In genomic region chr14:106491851-106492250, GRCh38 we compare ENCODE assay signal across 9 cellular contexts.
DNase-seq lines count a peak whose midpoint lies in the region; ATAC-seq and TF ChIP-seq lines count a peak whose summit lies in the region.
"Had no signal": no experiment of that assay in that cellular context is flagged by ENCODE, and none has a peak within 500 bp of the region (broad histone marks: within the 10 kb centered on the region; RNA-seq: fewer than 3 reads in every experiment).

No MANE protein-coding gene starts in this region.

- H3K4me1 ChIP-seq in SK-N-SH (ENCODE audit: control insufficient read depth in 1 of 2, insufficient read depth in 2 of 2, low read depth in 1 of 2, low read length in 1 of 2) (no peaks in the 10 kb centered on the region), RWPE2 (ENCODE audit: insufficient read depth, poor library complexity, severe bottlenecking) (no peaks in the 10 kb centered on the region)

- POLR2A ChIA-PET in SK-N-SH (lab: Yijun Ruan, JAX): no interaction called here

- in situ Hi-C loops in GM13977 (cut with MboI; ENCODE audit: low pct_unique_long_range_greater_than_20kb, low sequenced_read_pairs, unreplicated experiment): no loop called here

- H3K4me2 ChIP-seq in SK-N-SH: no peak overlapping the region

- no peaks in the 10 kb centered on the region for H3K27me3 ChIP-seq in SK-N-SH (ENCODE audit: insufficient read depth)
- peaks cover 6% of the 10 kb centered on the region for H3K27me3 ChIP-seq in RWPE2 (ENCODE audit: insufficient read depth, poor library complexity, severe bottlenecking)
- no peaks in the 10 kb centered on the region for H3K27me3 ChIP-seq in kidney epithelial cell (ENCODE audit: control insufficient read depth, insufficient read depth, low read length)

- H3K36me3 ChIP-seq in SK-N-SH (replicated peaks in 1 of 2; ENCODE audit: control insufficient read depth in 1 of 2, insufficient read depth in 2 of 2, low read length in 1 of 2): peaks cover 55 to 59% of the 10 kb centered on the region in 2 experiments
- H3K36me3 ChIP-seq in RWPE2 (ENCODE audit: low read depth): no peaks in the 10 kb centered on the region
- no peaks in the 10 kb centered on the region for H3K36me3 ChIP-seq in kidney epithelial cell (ENCODE audit: control insufficient read depth, insufficient read depth, low read length)

- H2AFZ ChIP-seq in SK-N-SH (ENCODE audit: low read depth): no peak overlapping the region

- ATAC-seq in SK-N-SH treated with all-trans-retinoic acid at 6 μM for 48 hours: no peak
- no peak for ATAC-seq in RWPE2 (ENCODE audit: low read depth)
- ATAC-seq in GM19455 (IDR thresholded peaks at IDR 0.05; ENCODE audit: unreplicated experiment): no peak
- ATAC-seq in GM21528 (IDR thresholded peaks at IDR 0.05; ENCODE audit: low FRiP score, unreplicated experiment): no peak

- no peak overlapping the region for H3K9ac ChIP-seq in SK-N-SH

- no peaks in the 10 kb centered on the region for H3K9me2 ChIP-seq in SK-N-SH

- TF ChIP-seq RAD21 in SK-N-SH (IDR thresholded peaks at IDR 0.05; ENCODE audit: low read length): no peak

- peaks cover 5% of the 10 kb centered on the region for H3F3A ChIP-seq in SK-N-SH (replicated peaks; ENCODE audit: insufficient read depth)

- H3K9me3 ChIP-seq in SK-N-SH (no peaks in the 10 kb centered on the region), RWPE2 (ENCODE audit: severe bottlenecking) (no peaks in the 10 kb centered on the region)

- no peak for TF ChIP-seq EP300 in SK-N-SH (IDR thresholded peaks at IDR 0.05; ENCODE audit: borderline replicate concordance in 1 of 2, low read depth in 1 of 2, low read length in 1 of 2)

- H3K4me3 ChIP-seq in SK-N-SH (ENCODE audit: low read depth in 2 of 2, low read length in 1 of 2): no peak overlapping the region
- H3K4me3 ChIP-seq in RWPE2 (ENCODE audit: severe bottlenecking): no peak overlapping the region
- no peak overlapping the region for H3K4me3 ChIP-seq in kidney epithelial cell (ENCODE audit: low read depth, low read length)

- no peak overlapping the region for H3K27ac ChIP-seq in SK-N-SH (ENCODE audit: low read depth in 2 of 2, low read length in 1 of 2)
- H3K27ac ChIP-seq in RWPE2 (ENCODE audit: poor library complexity, severe bottlenecking): no peak overlapping the region

- TF ChIP-seq CTCF in SK-N-SH (IDR thresholded peaks at IDR 0.05): peak; percentile 54
- TF ChIP-seq CTCF in GM13977 (IDR thresholded peaks at IDR 0.05; ENCODE audit: extremely low read depth, insufficient read depth, missing control alignments): peak; percentile 57
- peak; percentile 58 for TF ChIP-seq CTCF in RWPE2 (IDR thresholded peaks at IDR 0.05; ENCODE audit: poor library complexity, severe bottlenecking)
- TF ChIP-seq CTCF in kidney epithelial cell (IDR thresholded peaks at IDR 0.05; ENCODE audit: insufficient read depth, low read length, poor library complexity, severe bottlenecking): peak; percentile 13

- no peak for DNase-seq in SK-N-SH
- no peak for DNase-seq in GM13977 (ENCODE audit: low spot score)
- no peak for DNase-seq in RWPE2 (ENCODE audit: low spot score)
- DNase-seq in kidney epithelial cell (ENCODE audit: low read depth): no peak
- DNase-seq in occipital lobe (lab: John Stamatoyannopoulos, UW): no peak
- DNase-seq: NCI-H1436 had no signal

- CTCF ChIA-PET in SK-N-SH (lab: Yijun Ruan, JAX): interaction anchor here (1.1 kb wide), 1 partner anchor 23 kb away, joined by 3 read pairs; no protein-coding TSS in a partner anchor

- WGBS in SK-N-SH (ENCODE audit: low lambda C conversion rate): 70% methylated on average over 8 of the region's 9 CpGs

- H4K20me1 ChIP-seq in SK-N-SH (ENCODE audit: insufficient read depth): peaks cover 6% of the 10 kb centered on the region; the same call in 1 of the 2 replicates

- H3K79me2 ChIP-seq in SK-N-SH (ENCODE audit: insufficient read depth): peaks cover 16% of the 10 kb centered on the region

TF ChIP-seq in SK-N-SH, 30 proteins besides CTCF, POLR2A, EP300 and RAD21:
- no peak for TF ChIP-seq REST (IDR thresholded peaks at IDR 0.05; ENCODE audit: low read depth, low read length)
- TF ChIP-seq ZBTB33 (IDR thresholded peaks at IDR 0.05; ENCODE audit: borderline replicate concordance, low read depth): peak; percentile 73; the same call in 1 of the 2 replicates
TF ChIP-seq in SK-N-SH: peak in this region for 1.

TF ChIP-seq in SK-N-SH treated with all-trans-retinoic acid at 6 μM for 48 hours, 23 proteins besides CTCF, POLR2A, EP300 and RAD21:
- TF ChIP-seq SNAI2 (CRISPR knock-in tag; IDR thresholded peaks at IDR 0.05) (no peak), ESRRG (CRISPR knock-in tag; IDR thresholded peaks at IDR 0.05) (no peak), PATZ1 (CRISPR knock-in tag; IDR thresholded peaks at IDR 0.05; ENCODE audit: borderline replicate concordance) (no peak), ZFP3 (CRISPR knock-in tag; IDR thresholded peaks at IDR 0.05) (no peak), TSHZ2 (CRISPR knock-in tag; IDR thresholded peaks at IDR 0.05) (no peak), ZFP30 (CRISPR knock-in tag; IDR thresholded peaks at IDR 0.05) (no peak), GLIS3 (CRISPR knock-in tag; IDR thresholded peaks at IDR 0.05) (no peak), BACH2 (CRISPR knock-in tag; IDR thresholded peaks at IDR 0.05; ENCODE audit: borderline replicate concordance) (no peak)
